ENCODE assay signal across 14 cellular contexts in genomic region chr10:3166496-3167290, GRCh38. TPM values are rescaled to one million over a fixed set of nuclear protein-coding genes. Genes with fewer than 3 reads are reported as not detected.
DNase-seq lines count a peak whose midpoint lies in the region; ATAC-seq and TF ChIP-seq lines count a peak whose summit lies in the region.
"Had no signal": no experiment of that assay in that cellular context is flagged by ENCODE, and none has a peak within 500 bp of the region (broad histone marks: within the 10 kb centered on the region; RNA-seq: fewer than 3 reads in every experiment).

No MANE protein-coding gene starts in this region.

- peak; percentile 11 for DNase-seq in activated CD8-positive, alpha-beta memory T cell treated with anti-CD3 and anti-CD28 coated beads for 24 hours
- no peak for DNase-seq in activated CD8-positive, alpha-beta memory T cell treated with anti-CD3 and anti-CD28 coated beads, Interleukin-2, amount 50 U/mL, for 4 hours
- DNase-seq in endothelial cell (ENCODE audit: low spot score) (no peak), osteocyte (ENCODE audit: extremely low spot score, unreplicated experiment) (peak; percentile 27), globus pallidus (ENCODE audit: low spot score) (no peak)
- no peak for DNase-seq in stimulated activated CD4-positive, alpha-beta T cell treated with anti-CD3 and anti-CD28 coated beads, Interleukin-1b, Interleukin-23, amount 100 ng/mL, for 48 hours
- DNase-seq: AML-193; Caco-2; CD4-positive, alpha-beta T cell; GDM1; GOT3; H7 had no signal

- ATAC-seq in GM19397 (IDR thresholded peaks at IDR 0.05; ENCODE audit: unreplicated experiment): no peak
- ATAC-seq: A549 had no signal

- no peaks in the 10 kb centered on the region for H3K9me3 Mint-ChIP-seq in endothelial cell (ENCODE audit: unreplicated experiment)
- H3K9me3 Mint-ChIP-seq in osteocyte (ENCODE audit: unreplicated experiment): no peaks in the 10 kb centered on the region
- H3K9me3 Mint-ChIP-seq: CD4-positive, alpha-beta T cell had no signal

- no peaks in the 10 kb centered on the region for H3K4me1 Mint-ChIP-seq in endothelial cell (ENCODE audit: unreplicated experiment)
- H3K4me1 Mint-ChIP-seq in osteocyte (ENCODE audit: unreplicated experiment): peaks cover 12% of the 10 kb centered on the region

- H3K27ac Mint-ChIP-seq in endothelial cell (ENCODE audit: unreplicated experiment) (no peak overlapping the region), osteocyte (ENCODE audit: unreplicated experiment) (no peak overlapping the region)
- H3K27ac Mint-ChIP-seq: CD4-positive, alpha-beta T cell had no signal

- H3K36me3 Mint-ChIP-seq in endothelial cell (ENCODE audit: low read depth, unreplicated experiment) (peaks cover 44% of the 10 kb centered on the region), osteocyte (ENCODE audit: unreplicated experiment) (peaks cover 53% of the 10 kb centered on the region)

- no peak for TF ChIP-seq CTCF in endothelial cell (IDR thresholded peaks at IDR 0.05; ENCODE audit: unreplicated experiment)
- TF ChIP-seq CTCF in osteocyte (IDR thresholded peaks at IDR 0.05): no peak

- H3K4me3 Mint-ChIP-seq in endothelial cell (ENCODE audit: unreplicated experiment): peak overlapping the region; percentile 38
- no peak overlapping the region for H3K4me3 Mint-ChIP-seq in osteocyte (ENCODE audit: unreplicated experiment)
- H3K4me3 Mint-ChIP-seq: CD4-positive, alpha-beta T cell had no signal

- peaks cover 1% of the 10 kb centered on the region for H3K27me3 Mint-ChIP-seq in endothelial cell (ENCODE audit: unreplicated experiment)
- H3K27me3 Mint-ChIP-seq in osteocyte (ENCODE audit: unreplicated experiment): no peaks in the 10 kb centered on the region
- H3K27me3 Mint-ChIP-seq: CD4-positive, alpha-beta T cell had no signal

RNA-seq across cellular contexts. Expression of gene PITRM1, which starts 5.9 kb away (rescaled TPM):
- total RNA-seq in endothelial cell (ENCODE audit: unreplicated experiment): 60.3 TPM
- total RNA-seq in osteocyte: 76.5 and 78.7 TPM in 2 replicates

Comparison
In these comparisons a context has a peak if more than half of its experiments do, and no peak if none do; other contexts are left out.
1. DNase-seq: peak in activated CD8-positive, alpha-beta memory T cell treated with anti-CD3 and anti-CD28 coated beads for 24 hours (single experiment) and osteocyte (single experiment); none in activated CD8-positive, alpha-beta memory T cell treated with anti-CD3 and anti-CD28 coated beads, Interleukin-2, amount 50 U/mL, for 4 hours (single experiment), endothelial cell (single experiment), stimulated activated CD4-positive, alpha-beta T cell treated with anti-CD3 and anti-CD28 coated beads, Interleukin-1b, Interleukin-23, amount 100 ng/mL, for 48 hours (single experiment) and globus pallidus (single experiment).